Comparison of ENCODE assay signal across 9 cellular contexts in the genomic region with DNA sequence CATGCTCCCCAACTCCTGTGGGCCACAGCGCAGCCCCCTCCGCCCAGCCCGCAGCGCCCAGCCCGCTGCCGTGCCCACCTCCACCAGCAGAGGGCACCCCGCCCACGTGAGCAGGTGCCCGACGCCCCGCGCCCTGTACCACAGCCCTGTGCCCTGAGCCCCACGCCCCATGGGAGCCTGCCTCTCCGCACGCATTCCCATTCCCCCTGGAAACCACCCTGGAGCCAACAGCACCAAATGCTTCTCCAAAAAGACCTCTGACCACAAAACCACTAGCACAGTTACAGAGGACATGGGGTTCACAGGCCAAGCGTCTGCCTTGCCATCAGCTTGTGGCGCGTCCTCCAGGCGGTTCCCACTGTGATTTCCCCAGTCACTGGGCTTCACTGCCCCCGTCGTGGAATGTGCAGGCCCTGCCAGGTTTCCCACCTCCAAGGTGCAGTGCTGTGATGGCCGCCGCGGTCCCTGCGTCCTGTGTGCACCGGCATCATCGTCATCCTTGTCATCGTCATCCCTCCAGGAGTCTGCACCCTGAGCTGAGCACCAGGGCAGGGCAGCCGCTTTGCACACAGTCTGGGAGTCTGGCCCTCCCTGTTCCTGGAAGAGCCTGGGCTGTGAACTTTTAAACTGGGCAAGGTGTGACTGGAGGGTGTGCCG.
DNase-seq lines count a peak whose midpoint lies in the region; ATAC-seq, FAIRE-seq and TF ChIP-seq lines count a peak whose summit lies in the region.
"Had no signal": no experiment of that assay in that cellular context is flagged by ENCODE, and none has a peak within 500 bp of the region (broad histone marks: within the 10 kb centered on the region; RNA-seq: fewer than 3 reads in every experiment).

No MANE protein-coding gene starts in this region.

- TF ChIP-seq EP300 in HepG2 (IDR thresholded peaks at IDR 0.05; ENCODE audit: low read depth in 2 of 2, low read length in 2 of 2) (no peak), HepG2 (CRISPR knock-in tag; IDR thresholded peaks at IDR 0.05; ENCODE audit: borderline replicate concordance) (0 out of 2 replicates have a peak, but pooled peaks have one; percentile 26)

- H3K4me3 ChIP-seq in WI38 (ENCODE audit: low read depth, low read length) (no peak overlapping the region), breast epithelium (no peak overlapping the region), HepG2 (replicated peaks in 1 of 3; ENCODE audit: insufficient read depth in 1 of 3, low read depth in 2 of 3, low read length in 3 of 3) (peak overlapping the region in 1 of 3 experiments; percentile 25; a peak in 2 of 6 replicates)

- TF ChIP-seq RAD21 in HepG2 (CRISPR knock-in tag; IDR thresholded peaks at IDR 0.05): peak; percentile 91

- H3K27ac ChIP-seq in breast epithelium: no peak overlapping the region
- H3K27ac ChIP-seq in HepG2 (ENCODE audit: extremely low read length, insufficient read depth, low read length): no peak overlapping the region

- CTCF ChIA-PET in HepG2 (lab: Yijun Ruan, JAX; ENCODE audit: low intra/inter-chr PET ratio, low total read pairs): interaction anchor here (1.0 to 3.9 kb wide), 4 partner anchors 117 to 181 kb away, joined by 3 to 54 read pairs (median 7); no protein-coding TSS in a partner anchor

- no peak overlapping the region for H3K9ac ChIP-seq in HepG2 (ENCODE audit: insufficient read depth, low read depth, low read length)

- H3K9me3 ChIP-seq in breast epithelium (no peaks in the 10 kb centered on the region), HepG2 (ENCODE audit: low read length) (no peaks in the 10 kb centered on the region)

- peak; percentile 54 for ATAC-seq in HG03342 (IDR thresholded peaks at IDR 0.05; ENCODE audit: unreplicated experiment)
- ATAC-seq in HepG2: peak; percentile 64
- no peak for ATAC-seq in HG02840 (IDR thresholded peaks at IDR 0.05; ENCODE audit: low FRiP score, unreplicated experiment)

- POLR2A ChIA-PET in HepG2 (lab: Yijun Ruan, JAX): interaction anchor here (0.5 to 2.1 kb wide), 3 partner anchors 60 to 177 kb away, joined by 3 to 10 read pairs (median 3); no protein-coding TSS in a partner anchor

- peak overlapping the region; percentile 61; the same call in 1 of the 2 replicates for H3K4me2 ChIP-seq in HepG2 (ENCODE audit: low read depth, low read length)

- DNase-seq in GM10266 (ENCODE audit: extremely low spot score) (peak; percentile 86), breast epithelium (ENCODE audit: low spot score in 2 of 2) (no peak), HepG2 (ENCODE audit: low spot score) (no peak), COLO829 (ENCODE audit: low spot score) (no peak)
- DNase-seq in stimulated activated CD8-positive, alpha-beta memory T cell treated with anti-CD3 and anti-CD28 coated beads, Interleukin-12 subunit alpha, Interleukin-12 subunit beta, amount 100 ng/mL, for 4 hours (ENCODE audit: low read depth): peak; percentile 45

- TF ChIP-seq CTCF in GM10266 (IDR thresholded peaks at IDR 0.05; ENCODE audit: control insufficient read depth, insufficient read depth, low read depth, missing control alignments): peak; percentile 97
- peak; percentile 87 for TF ChIP-seq CTCF in WI38 (IDR thresholded peaks at IDR 0.05; ENCODE audit: low read depth, low read length)
- TF ChIP-seq CTCF in breast epithelium (IDR thresholded peaks at IDR 0.05): peak; percentile 84 to 95 (median 95)
- peak; percentile 96 for TF ChIP-seq CTCF in HepG2 (CRISPR knock-in tag; IDR thresholded peaks at IDR 0.05)

- peaks cover 0 to 9% of the 10 kb centered on the region in 2 donors for H3K27me3 ChIP-seq in breast epithelium
- peaks cover 11 to 33% of the 10 kb centered on the region in 2 experiments; a peak in 4 of 5 replicates for H3K27me3 ChIP-seq in HepG2 (ENCODE audit: control insufficient read depth in 1 of 2, insufficient read depth in 2 of 2, low read length in 2 of 2)

- 63% methylated on average over 3 of the region's 30 CpGs for WGBS in HepG2 (ENCODE audit: low lambda C conversion rate)

- H2AFZ ChIP-seq in HepG2 (ENCODE audit: low read length): no peak overlapping the region

- TF ChIP-seq POLR2A in breast epithelium (IDR thresholded peaks at IDR 0.05) (no peak), HepG2 (IDR thresholded peaks at IDR 0.05; ENCODE audit: insufficient read depth in 1 of 2, low read depth in 2 of 2, low read length in 2 of 2) (no peak)

- peaks cover 2 to 3% of the 10 kb centered on the region in 2 donors for H3K4me1 ChIP-seq in breast epithelium
- peaks cover 69% of the 10 kb centered on the region for H3K4me1 ChIP-seq in HepG2 (ENCODE audit: insufficient read depth, low read length)

- in situ Hi-C loops in HepG2 (cut with HindIII; ENCODE audit: extremely low pct_ligation_motif_present, low pct_unique_long_range_greater_than_20kb): loop anchor here (5.0 kb wide), 2 partner anchors 79 to 119 kb away; partner anchors contain the start of gene INPP5A

- H3K79me2 ChIP-seq in HepG2 (ENCODE audit: insufficient read depth, low read length): no peaks in the 10 kb centered on the region

- no peak for FAIRE-seq in HepG2 (lab: Jason Lieb, UNC)
- FAIRE-seq: TTC549 had no signal

- no TSS peak for BruUV-seq in HepG2 (replicated peaks; lab: Mats Ljungman, UMichigan)

- intact Hi-C loops in breast epithelium (cut with DNase I; ENCODE audit: low total_unique reads): loop anchor here (10.0 kb wide), 1 partner anchor 234 kb away; no protein-coding TSS in a partner anchor
- intact Hi-C loops in HepG2 (cut with micrococcal nuclease; ENCODE audit: unreplicated experiment): loop anchor here (1.0 to 5.0 kb wide), 4 partner anchors 59 to 180 kb away; no protein-coding TSS in a partner anchor

- H4K20me1 ChIP-seq in HepG2 (ENCODE audit: insufficient read depth, low read length): no peaks in the 10 kb centered on the region

- H3K36me3 ChIP-seq in breast epithelium (no peaks in the 10 kb centered on the region), HepG2 (replicated peaks in 1 of 2; ENCODE audit: control insufficient read depth in 1 of 2, insufficient read depth in 2 of 2, low read length in 2 of 2) (no peaks in the 10 kb centered on the region)

TF ChIP-seq in HepG2, 621 proteins besides CTCF, POLR2A, EP300 and RAD21 (continues in another document):
- no peak for TF ChIP-seq MIER2 (CRISPR knock-in tag; IDR thresholded peaks at IDR 0.05)
- peak; percentile 86 for TF ChIP-seq ZBTB8A (CRISPR knock-in tag; IDR thresholded peaks at IDR 0.05; ENCODE audit: borderline replicate concordance, low read depth)
- 0 out of 2 replicates have a peak, but pooled peaks have one; percentile 22 for TF ChIP-seq CAMTA2 (CRISPR knock-in tag; IDR thresholded peaks at IDR 0.05; ENCODE audit: borderline replicate concordance)
- TF ChIP-seq HOXD1 (CRISPR knock-in tag; IDR thresholded peaks at IDR 0.05): no peak
- TF ChIP-seq RELA (CRISPR knock-in tag; IDR thresholded peaks at IDR 0.05): 0 out of 2 replicates have a peak, but pooled peaks have one; percentile 52
- TF ChIP-seq, protein P1, sequence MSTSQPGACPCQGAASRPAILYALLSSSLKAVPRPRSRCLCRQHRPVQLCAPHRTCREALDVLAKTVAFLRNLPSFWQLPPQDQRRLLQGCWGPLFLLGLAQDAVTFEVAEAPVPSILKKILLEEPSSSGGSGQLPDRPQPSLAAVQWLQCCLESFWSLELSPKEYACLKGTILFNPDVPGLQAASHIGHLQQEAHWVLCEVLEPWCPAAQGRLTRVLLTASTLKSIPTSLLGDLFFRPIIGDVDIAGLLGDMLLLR (CRISPR knock-in tag; IDR thresholded peaks at IDR 0.05): no peak
- TF ChIP-seq NFE2L2 (IDR thresholded peaks at IDR 0.05; ENCODE audit: low read length): no peak
- peak; percentile 34; the same call in 1 of the 2 replicates for TF ChIP-seq BHLHE40 (IDR thresholded peaks at IDR 0.05; ENCODE audit: low read length)
- no peak for TF ChIP-seq ZNF264 (CRISPR knock-in tag; IDR thresholded peaks at IDR 0.05)
- peak; percentile 23; the same call in 1 of the 2 replicates for TF ChIP-seq FOSL2 (CRISPR knock-in tag; IDR thresholded peaks at IDR 0.05)
- peak; percentile 60; the same call in 1 of the 2 replicates for TF ChIP-seq HNRNPL (IDR thresholded peaks at IDR 0.05; ENCODE audit: low read depth, low read length)

Comparison
In these comparisons a context has a peak if more than half of its experiments do, and no peak if none do; other contexts are left out.
1. DNase-seq: peak in GM10266 (single experiment) and stimulated activated CD8-positive, alpha-beta memory T cell treated with anti-CD3 and anti-CD28 coated beads, Interleukin-12 subunit alpha, Interleukin-12 subunit beta, amount 100 ng/mL, for 4 hours (single experiment); none in breast epithelium (0 of 2), HepG2 (single experiment) and COLO829 (single experiment).
2. Peak in every context shown above with its lines, with median percentiles within 50 percentile points of each other: CTCF ChIP-seq.